ENCODE assay signal across 12 cellular contexts in genomic region chr4:41384992-41385391, GRCh38.
DNase-seq lines count a peak whose midpoint lies in the region; ATAC-seq and TF ChIP-seq lines count a peak whose summit lies in the region.
"Had no signal": no experiment of that assay in that cellular context is flagged by ENCODE, and none has a peak within 500 bp of the region (broad histone marks: within the 10 kb centered on the region; RNA-seq: fewer than 3 reads in every experiment).

No MANE protein-coding gene starts in this region.

- intact Hi-C loops in left ventricle myocardium inferior (cut with micrococcal nuclease) = no loop called here

- H3K27ac ChIP-seq in VCaP (peak overlapping the region; percentile 39), left ventricle myocardium inferior (replicated peaks) (peak overlapping the region; percentile 58), MM.1S (ENCODE audit: low read length) (no peak overlapping the region)
- H3K27ac ChIP-seq: SJSA1 had no signal

- H2AFZ ChIP-seq in MM.1S (ENCODE audit: low read length) = no peak overlapping the region

- TF ChIP-seq CTCF in VCaP (conservative IDR thresholded peaks at IDR 0.05) = no peak
- no peak for TF ChIP-seq CTCF in left ventricle myocardium inferior (IDR thresholded peaks at IDR 0.05; ENCODE audit: borderline replicate concordance)
- TF ChIP-seq CTCF in MM.1S (IDR thresholded peaks at IDR 0.05; ENCODE audit: low read length) = no peak

- no peaks in the 10 kb centered on the region for H3K79me2 ChIP-seq in MM.1S (ENCODE audit: low read length)

- ATAC-seq in GM21367 (IDR thresholded peaks at IDR 0.05; ENCODE audit: unreplicated experiment) = no peak
- ATAC-seq: naive thymus-derived CD8-positive, alpha-beta T cell had no signal

- no peaks in the 10 kb centered on the region for H3K36me3 ChIP-seq in left ventricle myocardium inferior
- H3K36me3 ChIP-seq in MM.1S (replicated peaks; ENCODE audit: insufficient read depth, low read length) = no peaks in the 10 kb centered on the region
- H3K36me3 ChIP-seq: SJSA1 had no signal

- no peak overlapping the region for H3K4me2 ChIP-seq in MM.1S (ENCODE audit: low read depth, low read length)

- peak; percentile 78 for DNase-seq in DMS 273 treated with DMSO at 0.1 percent for 48 hours (lab: John Stamatoyannopoulos, UW)
- peak; percentile 90 for DNase-seq in left ventricle myocardium inferior
- peak; percentile 94 for DNase-seq in pulmonary artery endothelial cell (ENCODE audit: low read depth, low spot score)
- DNase-seq in 8988T = no peak
- no peak for DNase-seq in KG1 (lab: John Stamatoyannopoulos, UW)
- DNase-seq in MM.1S = no peak
- DNase-seq: activated CD4-positive, alpha-beta T cell treated with anti-CD3 and anti-CD28 coated beads for 48 hours; naive thymus-derived CD8-positive, alpha-beta T cell; NCI-H510A treated with DMSO at 0.1 percent for 48 hours had no signal

- H3K9ac ChIP-seq in MM.1S (ENCODE audit: low read length) = no peak overlapping the region

- no peaks in the 10 kb centered on the region for H3K27me3 ChIP-seq in left ventricle myocardium inferior (ENCODE audit: low read depth)
- H3K27me3 ChIP-seq in MM.1S (replicated peaks; ENCODE audit: insufficient read depth, low read length) = no peaks in the 10 kb centered on the region
- H3K27me3 ChIP-seq: SJSA1 had no signal

- no peaks in the 10 kb centered on the region for H3F3A ChIP-seq in MM.1S (ENCODE audit: insufficient read depth, low read length)

- no peaks in the 10 kb centered on the region for H3K9me2 ChIP-seq in MM.1S (replicated peaks; ENCODE audit: insufficient read depth, low read length)

- H4K20me1 ChIP-seq in MM.1S (ENCODE audit: insufficient read depth, low read length) = no peaks in the 10 kb centered on the region

- H3K4me1 ChIP-seq in left ventricle myocardium inferior = peaks cover 68% of the 10 kb centered on the region
- no peaks in the 10 kb centered on the region for H3K4me1 ChIP-seq in MM.1S (ENCODE audit: low read length)
- H3K4me1 ChIP-seq: SJSA1 had no signal

- H3K9me3 ChIP-seq in left ventricle myocardium inferior (replicated peaks) = no peaks in the 10 kb centered on the region
- H3K9me3 ChIP-seq in MM.1S (replicated peaks; ENCODE audit: insufficient read depth, low read length) = no peaks in the 10 kb centered on the region
- H3K9me3 ChIP-seq: SJSA1 had no signal

- H3K4me3 ChIP-seq in left ventricle myocardium inferior (no peak overlapping the region), MM.1S (ENCODE audit: low read length) (no peak overlapping the region)
- H3K4me3 ChIP-seq: SJSA1 had no signal

Comparison
In these comparisons a context has a peak if more than half of its experiments do, and no peak if none do; other contexts are left out.
1. DNase-seq: peak in DMS 273 treated with DMSO at 0.1 percent for 48 hours (single experiment), left ventricle myocardium inferior (single experiment) and pulmonary artery endothelial cell (single experiment); none in 8988T (single experiment), KG1 (single experiment) and MM.1S (single experiment).